ENCODE assay signal across 26 cellular contexts in genomic region chr20:15863735-15864134, GRCh38.
DNase-seq lines count a peak whose midpoint lies in the region; ATAC-seq, FAIRE-seq and TF ChIP-seq lines count a peak whose summit lies in the region.
"Had no signal": no experiment of that assay in that cellular context is flagged by ENCODE, and none has a peak within 500 bp of the region (broad histone marks: within the 10 kb centered on the region; RNA-seq: fewer than 3 reads in every experiment).

No MANE protein-coding gene starts in this region.

- peak; percentile 6 for DNase-seq in NCI-H2171 treated with DMSO at 0.1 percent for 48 hours (lab: John Stamatoyannopoulos, UW)
- DNase-seq in NCI-H2171 (lab: John Stamatoyannopoulos, UW) = no peak
- DNase-seq in Karpas-422 = no peak
- no peak for DNase-seq in neural progenitor cell (ENCODE audit: low spot score)
- no peak for DNase-seq in esophagus muscularis mucosa (ENCODE audit: extremely low spot score)
- no peak for DNase-seq in right cardiac atrium
- DNase-seq: AML-193; CD4-positive, alpha-beta memory T cell; CD4-positive, CD25-positive, alpha-beta regulatory T cell; CD8-positive, alpha-beta memory T cell; COR-L47; DMS 273 treated with DMSO at 0.1 percent for 48 hours; DMS153; DMS53; DND-41; EL; GDM1 had no signal

- ATAC-seq in right cardiac atrium = no peak
- ATAC-seq: A549, GM12878 had no signal

- H3K4me3 ChIP-seq in Karpas-422 (ENCODE audit: low read length) (no peak overlapping the region), neural progenitor cell (no peak overlapping the region), esophagus muscularis mucosa (no peak overlapping the region), right cardiac atrium (ENCODE audit: low read length) (no peak overlapping the region)
- H3K4me3 ChIP-seq: A549; BLaER1 treated with 17β-estradiol and CSF1 and Interleukin-3, amounts not matched to agents 10 nM and 100 nM; GM12878 had no signal

- H3K36me3 ChIP-seq in Karpas-422 (ENCODE audit: insufficient read depth, low read length) (no peaks in the 10 kb centered on the region), neural progenitor cell (no peaks in the 10 kb centered on the region), esophagus muscularis mucosa (no peaks in the 10 kb centered on the region)
- H3K36me3 ChIP-seq: BLaER1 treated with 17β-estradiol and CSF1 and Interleukin-3, amounts not matched to agents 10 nM and 100 nM had no signal

- H4K20me1 ChIP-seq in Karpas-422 (ENCODE audit: insufficient read depth, low read depth, low read length) = no peaks in the 10 kb centered on the region
- H4K20me1 ChIP-seq in neural progenitor cell (ENCODE audit: low read depth) = no peaks in the 10 kb centered on the region
- H4K20me1 ChIP-seq: BLaER1 treated with 17β-estradiol and CSF1 and Interleukin-3, amounts not matched to agents 10 nM and 100 nM had no signal

- no peaks in the 10 kb centered on the region for H3K9me2 ChIP-seq in Karpas-422 (replicated peaks; ENCODE audit: insufficient read depth, low read length)

- H3K4me2 ChIP-seq in Karpas-422 (ENCODE audit: low read depth, low read length, poor library complexity, severe bottlenecking) (no peak overlapping the region), neural progenitor cell (no peak overlapping the region)
- H3K4me2 ChIP-seq: A549; BLaER1 treated with 17β-estradiol and CSF1 and Interleukin-3, amounts not matched to agents 10 nM and 100 nM had no signal

- H3K9me3 ChIP-seq in Karpas-422 (ENCODE audit: low read length) (no peaks in the 10 kb centered on the region), neural progenitor cell (ENCODE audit: low read depth) (no peaks in the 10 kb centered on the region), esophagus muscularis mucosa (no peaks in the 10 kb centered on the region), right cardiac atrium (ENCODE audit: control insufficient read depth, low read length) (no peaks in the 10 kb centered on the region)

- H3K27ac ChIP-seq in Karpas-422 (ENCODE audit: low read length) (no peak overlapping the region), neural progenitor cell (no peak overlapping the region), esophagus muscularis mucosa (replicated peaks in 1 of 4) (no peak overlapping the region), right cardiac atrium (ENCODE audit: low read length) (no peak overlapping the region)
- H3K27ac ChIP-seq: 22Rv1; A549; BLaER1 treated with 17β-estradiol and CSF1 and Interleukin-3, amounts not matched to agents 10 nM and 100 nM; C4-2B had no signal

- H3K9me3 Mint-ChIP-seq in neural progenitor cell = peaks cover 11% of the 10 kb centered on the region

- H3K9ac ChIP-seq in Karpas-422 (ENCODE audit: low read length) = no peak overlapping the region
- H3K9ac ChIP-seq in neural progenitor cell = no peak overlapping the region
- H3K9ac ChIP-seq: BLaER1 treated with 17β-estradiol and CSF1 and Interleukin-3, amounts not matched to agents 10 nM and 100 nM had no signal

- no peak for TF ChIP-seq CTCF in neural progenitor cell (IDR thresholded peaks at IDR 0.05)
- no peak for TF ChIP-seq CTCF in esophagus muscularis mucosa (IDR thresholded peaks at IDR 0.05)

- H3K27me3 Mint-ChIP-seq in neural progenitor cell (ENCODE audit: insufficient read depth, low read depth) = peaks cover 5% of the 10 kb centered on the region
- H3K27me3 Mint-ChIP-seq: B cell; CD4-positive, alpha-beta memory T cell; CD4-positive, CD25-positive, alpha-beta regulatory T cell had no signal

- H3K36me3 Mint-ChIP-seq in neural progenitor cell = no peaks in the 10 kb centered on the region
- H3K36me3 Mint-ChIP-seq: CD4-positive, alpha-beta memory T cell; CD4-positive, CD25-positive, alpha-beta regulatory T cell; CD8-positive, alpha-beta memory T cell had no signal

- no peaks in the 10 kb centered on the region for H3F3A ChIP-seq in neural progenitor cell (ENCODE audit: low read depth)

- peak; percentile 24 for FAIRE-seq in islet of Langerhans (lab: Jason Lieb, UNC)
- FAIRE-seq: GM12878, GM12892, GM18507 had no signal

- H3K27me3 ChIP-seq in Karpas-422 (ENCODE audit: low read length) (no peaks in the 10 kb centered on the region), neural progenitor cell (no peaks in the 10 kb centered on the region), esophagus muscularis mucosa (no peaks in the 10 kb centered on the region), right cardiac atrium (ENCODE audit: control insufficient read depth, insufficient read depth) (no peaks in the 10 kb centered on the region)
- H3K27me3 ChIP-seq: BLaER1 treated with 17β-estradiol and CSF1 and Interleukin-3, amounts not matched to agents 10 nM and 100 nM had no signal

- no peak for TF ChIP-seq POLR2A in esophagus muscularis mucosa (IDR thresholded peaks at IDR 0.05; ENCODE audit: low read depth)

- no peaks in the 10 kb centered on the region for H3K79me2 ChIP-seq in Karpas-422 (ENCODE audit: low read length)
- no peaks in the 10 kb centered on the region for H3K79me2 ChIP-seq in neural progenitor cell (ENCODE audit: low read depth)

- H3K4me3 Mint-ChIP-seq in neural progenitor cell = no peak overlapping the region
- H3K4me3 Mint-ChIP-seq: B cell; CD4-positive, alpha-beta memory T cell; CD4-positive, CD25-positive, alpha-beta regulatory T cell; CD8-positive, alpha-beta memory T cell had no signal

- H2AFZ ChIP-seq in Karpas-422 (ENCODE audit: low read length) (peak overlapping the region; percentile 68; the same call in 1 of the 2 replicates), neural progenitor cell (replicated peaks) (peak overlapping the region; percentile 1)

- TF ChIP-seq EP300 in esophagus muscularis mucosa (IDR thresholded peaks at IDR 0.05) = no peak

- intact Hi-C loops in esophagus muscularis mucosa (cut with DNase I) (no loop called here), right cardiac atrium (cut with DNase I) (no loop called here)

- H3K4me1 ChIP-seq in Karpas-422 (ENCODE audit: low read length) (peaks cover 29% of the 10 kb centered on the region), neural progenitor cell (no peaks in the 10 kb centered on the region), esophagus muscularis mucosa (no peaks in the 10 kb centered on the region), right cardiac atrium (ENCODE audit: control insufficient read depth, insufficient read depth, low read length) (no peaks in the 10 kb centered on the region)
- H3K4me1 ChIP-seq: A549 had no signal

- no peaks in the 10 kb centered on the region for H3K4me1 Mint-ChIP-seq in neural progenitor cell
- H3K4me1 Mint-ChIP-seq: CD4-positive, alpha-beta memory T cell; CD4-positive, CD25-positive, alpha-beta regulatory T cell; CD8-positive, alpha-beta memory T cell had no signal

- no peak overlapping the region for H3K27ac Mint-ChIP-seq in neural progenitor cell
- H3K27ac Mint-ChIP-seq: B cell; CD4-positive, alpha-beta memory T cell; CD4-positive, CD25-positive, alpha-beta regulatory T cell; CD8-positive, alpha-beta memory T cell had no signal
